Comparison of ENCODE assay signal across 13 cellular contexts in the genomic region with DNA sequence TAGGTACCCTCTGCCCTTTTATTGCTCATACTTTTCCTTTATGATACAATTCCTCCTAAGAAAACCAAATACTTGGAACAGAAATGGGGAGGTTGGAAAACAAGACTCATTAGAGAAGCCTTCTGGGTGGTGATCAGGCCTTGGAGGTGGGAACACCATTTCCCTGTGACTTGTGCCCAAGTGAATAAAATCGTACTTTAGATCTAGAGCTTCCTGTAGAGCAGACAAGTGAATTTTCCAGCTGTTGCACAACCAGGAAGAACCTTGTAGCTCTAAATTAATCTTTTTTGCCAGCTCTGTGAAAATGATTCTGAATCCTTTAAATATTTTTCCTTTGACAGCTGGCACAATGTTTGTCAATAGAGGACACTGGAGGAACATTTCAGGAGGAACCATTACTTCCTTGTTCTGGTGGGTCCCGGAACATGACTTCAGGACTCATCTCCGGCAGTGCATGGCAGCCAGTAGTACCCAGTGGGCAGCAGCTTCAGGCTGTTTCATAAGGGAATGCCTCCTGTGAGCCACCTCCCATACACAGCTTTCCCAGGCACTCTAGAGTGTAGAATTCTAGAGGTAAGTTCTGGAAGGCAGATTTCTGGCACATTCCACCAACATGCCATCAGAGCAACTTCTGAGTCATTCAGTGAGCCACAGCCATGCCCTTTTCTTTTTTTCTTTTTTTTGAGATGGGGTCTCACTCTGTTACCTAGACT. TPM values are rescaled to one million over a fixed set of nuclear protein-coding genes. Genes with fewer than 3 reads are reported as not detected.
A peak's percentile ranks its signal among the peaks of the same experiment; 100 is the strongest.
DNase-seq lines count a peak whose midpoint lies in the region; ATAC-seq, FAIRE-seq and TF ChIP-seq lines count a peak whose summit lies in the region.
"Had no signal": no experiment of that assay in that cellular context is flagged by ENCODE, and none has a peak within 500 bp of the region (broad histone marks: within the 10 kb centered on the region; RNA-seq: fewer than 3 reads in every experiment).

No MANE protein-coding gene starts in this region.

- no peaks in the 10 kb centered on the region for H3K9me3 ChIP-seq in K562 (replicated peaks; ENCODE audit: control insufficient read depth, insufficient read depth, low read depth, low read length)
- no peaks in the 10 kb centered on the region for H3K9me3 ChIP-seq in hepatocyte (ENCODE audit: low read depth)
- H3K9me3 ChIP-seq in skeletal muscle satellite cell (replicated peaks; ENCODE audit: low read length): no peaks in the 10 kb centered on the region
- H3K9me3 ChIP-seq in BE2C: no peaks in the 10 kb centered on the region

- FAIRE-seq in K562 (lab: Jason Lieb, UNC): peak; percentile 26

- H2AFZ ChIP-seq in K562 (ENCODE audit: low read depth, low read length) (peak overlapping the region; percentile 68), hepatocyte (peak overlapping the region; percentile 66)
- H2AFZ ChIP-seq: GM23338 had no signal

- no peaks in the 10 kb centered on the region for H3K9me2 ChIP-seq in hepatocyte (replicated peaks; ENCODE audit: insufficient read depth)

- H3K4me3 ChIP-seq in K562 (no peak overlapping the region), hepatocyte (no peak overlapping the region), skeletal muscle satellite cell (ENCODE audit: low read length) (no peak overlapping the region), BE2C (ENCODE audit: low read depth, low read length) (no peak overlapping the region)
- H3K4me3 ChIP-seq: GM23338 had no signal

- CTCF ChIA-PET in K562 (lab: Yijun Ruan, JAX; ENCODE audit: low intra/inter-chr PET ratio): no interaction called here

- intact Hi-C loops in K562 (cut with micrococcal nuclease): no loop called here

- no peaks in the 10 kb centered on the region for H4K20me1 ChIP-seq in K562 (replicated peaks; ENCODE audit: control insufficient read depth, insufficient read depth, low read length)
- no peaks in the 10 kb centered on the region for H4K20me1 ChIP-seq in hepatocyte (ENCODE audit: insufficient read depth, poor library complexity, severe bottlenecking)

- ATAC-seq in K562 (no peak), GM21529 (IDR thresholded peaks at IDR 0.05; ENCODE audit: unreplicated experiment) (no peak)
- ATAC-seq: GM23338 had no signal

- H3K79me2 ChIP-seq in K562 (ENCODE audit: control insufficient read depth, insufficient read depth, low read length): no peaks in the 10 kb centered on the region
- H3K79me2 ChIP-seq in hepatocyte: no peaks in the 10 kb centered on the region

- no peaks in the 10 kb centered on the region for H3K9me1 ChIP-seq in K562 (ENCODE audit: control insufficient read depth, insufficient read depth, low read length)

- in situ Hi-C loops in K562 (cut with MboI): no loop called here

- no peak for TF ChIP-seq RAD21 in K562 (CRISPR knock-in tag; conservative IDR thresholded peaks at IDR 0.05 in 1 of 2, IDR thresholded peaks at IDR 0.05 in 1 of 2)

- TF ChIP-seq EP300 in K562 (IDR thresholded peaks at IDR 0.05; ENCODE audit: low read length): no peak

- TF ChIP-seq CTCF in K562 (IDR thresholded peaks at IDR 0.05 in 2 of 3, conservative IDR thresholded peaks at IDR 0.05 in 1 of 3; ENCODE audit: insufficient read depth in 2 of 3, low read depth in 1 of 3, low read length in 3 of 3) (no peak), hepatocyte (IDR thresholded peaks at IDR 0.05; ENCODE audit: poor library complexity) (no peak), BE2C (IDR thresholded peaks at IDR 0.05; ENCODE audit: low read depth, low read length) (no peak)

- no peak overlapping the region for H3K4me2 ChIP-seq in K562 (ENCODE audit: insufficient read depth, low read length)
- peak overlapping the region; percentile 33 for H3K4me2 ChIP-seq in hepatocyte
- peak overlapping the region; percentile 30 for H3K4me2 ChIP-seq in skeletal muscle satellite cell (ENCODE audit: low read length)
- H3K4me2 ChIP-seq: GM23338 had no signal

- 64% methylated on average over 3 of the region's 3 CpGs for WGBS in K562 (ENCODE audit: insufficient coverage, low coverage, missing lambda C conversion rate)
- WGBS in hepatocyte (ENCODE audit: low lambda C conversion rate, missing lambda C conversion rate): 89% methylated on average over 3 of the region's 3 CpGs

- H3K9ac ChIP-seq in K562 (ENCODE audit: insufficient read depth in 1 of 2, low read depth in 2 of 2, low read length in 2 of 2): no peak overlapping the region
- H3K9ac ChIP-seq in skeletal muscle satellite cell (ENCODE audit: low read depth, low read length): no peak overlapping the region

- no peak overlapping the region for H3K27ac ChIP-seq in K562 (ENCODE audit: extremely low read depth, low read depth, low read length)
- peak overlapping the region; percentile 48 for H3K27ac ChIP-seq in hepatocyte

- no peaks in the 10 kb centered on the region for H3K27me3 ChIP-seq in K562 (ENCODE audit: control insufficient read depth in 2 of 2, insufficient read depth in 2 of 2, low read length in 2 of 2)
- H3K27me3 ChIP-seq in hepatocyte: no peaks in the 10 kb centered on the region
- H3K27me3 ChIP-seq in skeletal muscle satellite cell (ENCODE audit: control insufficient read depth, insufficient read depth, low read length): no peaks in the 10 kb centered on the region
- no peaks in the 10 kb centered on the region for H3K27me3 ChIP-seq in BE2C

- H3K4me1 ChIP-seq in K562 (replicated peaks in 1 of 2; ENCODE audit: control insufficient read depth in 2 of 2, insufficient read depth in 2 of 2, low read length in 2 of 2): peaks cover 13 to 14% of the 10 kb centered on the region in 2 experiments
- no peaks in the 10 kb centered on the region for H3K4me1 ChIP-seq in hepatocyte (ENCODE audit: insufficient read depth)
- H3K4me1 ChIP-seq in skeletal muscle satellite cell (ENCODE audit: control insufficient read depth, insufficient read depth, low read length): peaks cover 12% of the 10 kb centered on the region
- H3K4me1 ChIP-seq in BE2C: peaks cover 4% of the 10 kb centered on the region; the same call in 1 of the 2 replicates

- POLR2A ChIA-PET in K562 (lab: Yijun Ruan, JAX): interaction anchor here (1.3 to 14.7 kb wide), 3 partner anchors 8 to 44 kb away, joined by 3 to 205 read pairs (median 51); partner anchors contain the start of genes CHTOP and SNAPIN

- BruUV-seq in K562 (replicated peaks; lab: Mats Ljungman, UMichigan): no TSS peak

- H3K36me3 ChIP-seq in K562 (ENCODE audit: control insufficient read depth, insufficient read depth, low read length): no peaks in the 10 kb centered on the region
- no peaks in the 10 kb centered on the region for H3K36me3 ChIP-seq in hepatocyte (replicated peaks; ENCODE audit: insufficient read depth, low read depth)
- no peaks in the 10 kb centered on the region for H3K36me3 ChIP-seq in skeletal muscle satellite cell (ENCODE audit: insufficient read depth, low read length)
- no peaks in the 10 kb centered on the region for H3K36me3 ChIP-seq in BE2C

- no peak for TF ChIP-seq POLR2A in K562 (conservative IDR thresholded peaks at IDR 0.05)

- peak; percentile 73 for DNase-seq in LHCN-M2 (ENCODE audit: low read depth)
- no peak for DNase-seq in K562 (ENCODE audit: extremely low read depth in 1 of 4, low spot score in 3 of 4)
- peak; percentile 14 for DNase-seq in hepatocyte (ENCODE audit: low spot score)
- no peak for DNase-seq in occipital lobe (lab: John Stamatoyannopoulos, UW)
- DNase-seq in BE2C: no peak
- no peak for DNase-seq in NK-92 (lab: John Stamatoyannopoulos, UW; ENCODE audit: unreplicated experiment)
- DNase-seq: DMS79; effector memory CD4-positive, alpha-beta T cell; left cardiac atrium; stimulated activated CD4-positive, alpha-beta T cell treated with anti-CD3 and anti-CD28 coated beads, Interleukin-12 subunit alpha, Interleukin-12 subunit beta, amount 100 ng/mL, for 4 hours had no signal

RNA-seq across cellular contexts. Expression of gene SNAPIN, which starts 5.6 kb away (rescaled TPM):
- total RNA-seq in LHCN-M2 (2014; rRNA removed) (65.8 and 73.7 TPM in 2 replicates), K562 (2014; rRNA removed) (36.0 and 36.7 TPM in 2 replicates), K562 (2014; rRNA removed; fragmentation: Illumina TruSeq; extraction: Trizol) (26.5 and 27.8 TPM in 2 replicates), K562 (2015; rRNA removed; fragmentation: Illumina TruSeq; extraction: Trizol) (31.3 and 32.3 TPM in 2 replicates), K562 (2021) (24.6 and 26.6 TPM in 2 replicates), hepatocyte (40.9 and 41.4 TPM in 2 replicates), occipital lobe (36.3 TPM)
- 68.0 TPM for polyA plus RNA-seq in LHCN-M2 (2012)
- 8.7 and 14.0 TPM in 2 replicates for total RNA-seq in K562 (2011; cell fraction: chromatin; rRNA removed; ENCODE audit: low replicate concordance)
- total RNA-seq in K562 (2011; cell fraction: nucleolus; rRNA removed): 14.8 and 16.6 TPM in 2 replicates
- 14.4 and 14.7 TPM in 2 replicates for total RNA-seq in K562 (2011; cell fraction: nucleoplasm; rRNA removed)
- polyA plus RNA-seq in K562 (2011; rRNA removed) (32.8 and 36.8 TPM in 2 replicates), K562 (2014; fragmentation: Illumina TruSeq; extraction: Trizol) (33.5 and 42.4 TPM in 2 replicates), K562 (2014; fragmentation: Nextera tagmentation; extraction: Ambion mirVana) (10 to 100 TPM; 11.2 to 15.8 TPM), K562 (2014; rRNA removed) (42.4 and 43.9 TPM in 2 replicates), hepatocyte (63.2 and 68.4 TPM in 2 replicates)
- 36.0 and 39.1 TPM in 2 replicates for polyA plus RNA-seq in K562 (2011; cell fraction: cytosol; rRNA removed)
- 25.2 and 27.6 TPM in 2 replicates for polyA plus RNA-seq in K562 (2011; cell fraction: nucleus; rRNA removed)
- 28.4 and 30.6 TPM in 2 replicates for polyA plus RNA-seq in K562 (2012)
- 10.2 and 10.5 TPM in 2 replicates for polyA minus RNA-seq in K562 (2011; rRNA and poly(A)+ RNA removed)
- polyA minus RNA-seq in K562 (2011; cell fraction: cytosol; rRNA and poly(A)+ RNA removed): 3.1 and 9.0 TPM in 2 replicates
- polyA minus RNA-seq in K562 (2011; cell fraction: nucleus; rRNA and poly(A)+ RNA removed): 5.9 and 8.8 TPM in 2 replicates
- 50.2 and 59.2 TPM in 2 replicates for total RNA-seq in skeletal muscle satellite cell (2012; rRNA removed)
- 52.7 TPM for polyA plus RNA-seq in BE2C (2012; ENCODE audit: insufficient read depth, insufficient read length, low read depth)

RNA-seq across cellular contexts. Expression of gene ILF2, which starts 17.8 kb away (rescaled TPM):
- total RNA-seq in LHCN-M2 (2014; rRNA removed): 295 and 319 TPM in 2 replicates
- polyA plus RNA-seq in LHCN-M2 (2012): 235 TPM
- 167 and 217 TPM in 2 replicates for total RNA-seq in K562 (2011; cell fraction: chromatin; rRNA removed; ENCODE audit: low replicate concordance)
- 160 TPM in 2 replicates for total RNA-seq in K562 (2011; cell fraction: nucleolus; rRNA removed)
- 148 and 169 TPM in 2 replicates for total RNA-seq in K562 (2011; cell fraction: nucleoplasm; rRNA removed)
- total RNA-seq in K562 (2014; rRNA removed): 282 and 331 TPM in 2 replicates
- 474 and 498 TPM in 2 replicates for total RNA-seq in K562 (2014; rRNA removed; fragmentation: Illumina TruSeq; extraction: Trizol)
- 482 and 491 TPM in 2 replicates for total RNA-seq in K562 (2015; rRNA removed; fragmentation: Illumina TruSeq; extraction: Trizol)
- total RNA-seq in K562 (2021): 313 and 315 TPM in 2 replicates
- polyA plus RNA-seq in K562 (2011; rRNA removed): 632 and 726 TPM in 2 replicates
- 415 and 502 TPM in 2 replicates for polyA plus RNA-seq in K562 (2011; cell fraction: cytosol; rRNA removed)
- polyA plus RNA-seq in K562 (2011; cell fraction: nucleus; rRNA removed): 264 and 364 TPM in 2 replicates
- polyA plus RNA-seq in K562 (2012): 325 and 353 TPM in 2 replicates
- polyA plus RNA-seq in K562 (2014; fragmentation: Illumina TruSeq; extraction: Trizol): 544 and 664 TPM in 2 replicates
- polyA plus RNA-seq in K562 (2014; fragmentation: Nextera tagmentation; extraction: Ambion mirVana): 100 to 1,000 TPM; 459 to 642 TPM
- 305 and 356 TPM in 2 replicates for polyA plus RNA-seq in K562 (2014; rRNA removed)
- polyA minus RNA-seq in K562 (2011; rRNA and poly(A)+ RNA removed): 480 and 562 TPM in 2 replicates
- 157 and 219 TPM in 2 replicates for polyA minus RNA-seq in K562 (2011; cell fraction: cytosol; rRNA and poly(A)+ RNA removed)
- polyA minus RNA-seq in K562 (2011; cell fraction: nucleus; rRNA and poly(A)+ RNA removed): 57.8 and 119 TPM in 2 replicates
- total RNA-seq in hepatocyte: 173 and 191 TPM in 2 replicates
- polyA plus RNA-seq in hepatocyte: 177 and 178 TPM in 2 replicates
- 144 and 175 TPM in 2 replicates for total RNA-seq in skeletal muscle satellite cell (2012; rRNA removed)
- 177 TPM for total RNA-seq in occipital lobe
- polyA plus RNA-seq in BE2C (2012; ENCODE audit: insufficient read depth, insufficient read length, low read depth): 390 TPM

RNA-seq across cellular contexts. Expression of gene CHTOP, which starts 19.1 kb away (rescaled TPM):
- total RNA-seq in LHCN-M2 (2014; rRNA removed) (32.5 and 44.5 TPM in 2 replicates), K562 (2014; rRNA removed) (60.8 and 75.6 TPM in 2 replicates), K562 (2014; rRNA removed; fragmentation: Illumina TruSeq; extraction: Trizol) (53.0 and 54.8 TPM in 2 replicates), K562 (2015; rRNA removed; fragmentation: Illumina TruSeq; extraction: Trizol) (57.2 and 60.4 TPM in 2 replicates), K562 (2021) (79.2 and 79.6 TPM in 2 replicates), hepatocyte (56.2 and 65.5 TPM in 2 replicates), occipital lobe (77.0 TPM)
- 51.1 TPM for polyA plus RNA-seq in LHCN-M2 (2012)
- total RNA-seq in K562 (2011; cell fraction: chromatin; rRNA removed; ENCODE audit: low replicate concordance): 128 and 182 TPM in 2 replicates
- 86.2 and 96.9 TPM in 2 replicates for total RNA-seq in K562 (2011; cell fraction: nucleolus; rRNA removed)
- total RNA-seq in K562 (2011; cell fraction: nucleoplasm; rRNA removed): 171 and 245 TPM in 2 replicates
- polyA plus RNA-seq in K562 (2011; rRNA removed) (82.7 and 91.8 TPM in 2 replicates), K562 (2014; fragmentation: Illumina TruSeq; extraction: Trizol) (68.2 and 68.3 TPM in 2 replicates), K562 (2014; fragmentation: Nextera tagmentation; extraction: Ambion mirVana) (10 to 100 TPM; 10.2 to 10.3 TPM), K562 (2014; rRNA removed) (87.8 and 94.0 TPM in 2 replicates), hepatocyte (40.6 and 50.7 TPM in 2 replicates)
- polyA plus RNA-seq in K562 (2011; cell fraction: cytosol; rRNA removed): 56.0 and 71.7 TPM in 2 replicates
- 78.6 and 81.6 TPM in 2 replicates for polyA plus RNA-seq in K562 (2011; cell fraction: nucleus; rRNA removed)
- polyA plus RNA-seq in K562 (2012): 59.7 and 63.1 TPM in 2 replicates
- 67.2 and 81.2 TPM in 2 replicates for polyA minus RNA-seq in K562 (2011; rRNA and poly(A)+ RNA removed)
- 25.4 and 25.8 TPM in 2 replicates for polyA minus RNA-seq in K562 (2011; cell fraction: cytosol; rRNA and poly(A)+ RNA removed)
- polyA minus RNA-seq in K562 (2011; cell fraction: nucleus; rRNA and poly(A)+ RNA removed): 61.4 and 84.9 TPM in 2 replicates
- 30.7 and 33.4 TPM in 2 replicates for total RNA-seq in skeletal muscle satellite cell (2012; rRNA removed)
- polyA plus RNA-seq in BE2C (2012; ENCODE audit: insufficient read depth, insufficient read length, low read depth): 244 TPM

RNA-seq across cellular contexts. Expression of gene S100A1, which starts 24.7 kb away (rescaled TPM):
- total RNA-seq in LHCN-M2 (2014; rRNA removed): 0.86 TPM in 1 of 2 replicates, not detected in the other
- polyA plus RNA-seq in LHCN-M2 (2012): 0.64 TPM
- total RNA-seq in K562 (2011; cell fraction: chromatin; rRNA removed; ENCODE audit: low replicate concordance): 3.4 and 6.9 TPM in 2 replicates
- 4.8 and 6.3 TPM in 2 replicates for total RNA-seq in K562 (2011; cell fraction: nucleolus; rRNA removed)
- 5.9 and 8.4 TPM in 2 replicates for total RNA-seq in K562 (2011; cell fraction: nucleoplasm; rRNA removed)
- 16.1 and 22.4 TPM in 2 replicates for total RNA-seq in K562 (2014; rRNA removed)
- 4.6 and 5.7 TPM in 2 replicates for total RNA-seq in K562 (2014; rRNA removed; fragmentation: Illumina TruSeq; extraction: Trizol)
- 7.9 TPM in 2 replicates for total RNA-seq in K562 (2015; rRNA removed; fragmentation: Illumina TruSeq; extraction: Trizol)
- total RNA-seq in K562 (2021): 12.7 and 14.1 TPM in 2 replicates
- 27.3 and 30.1 TPM in 2 replicates for polyA plus RNA-seq in K562 (2011; rRNA removed)
- 46.4 and 48.5 TPM in 2 replicates for polyA plus RNA-seq in K562 (2011; cell fraction: cytosol; rRNA removed)
- polyA plus RNA-seq in K562 (2011; cell fraction: nucleus; rRNA removed): 10.6 and 11.0 TPM in 2 replicates
- 27.9 and 39.5 TPM in 2 replicates for polyA plus RNA-seq in K562 (2012)
- polyA plus RNA-seq in K562 (2014; fragmentation: Illumina TruSeq; extraction: Trizol): 14.4 and 15.0 TPM in 2 replicates
- polyA plus RNA-seq in K562 (2014; fragmentation: Nextera tagmentation; extraction: Ambion mirVana): under 1 TPM; 0.44 to 0.53 TPM
- 24.4 and 27.1 TPM in 2 replicates for polyA plus RNA-seq in K562 (2014; rRNA removed)
- 12.5 and 25.6 TPM in 2 replicates for polyA minus RNA-seq in K562 (2011; rRNA and poly(A)+ RNA removed)
- polyA minus RNA-seq in K562 (2011; cell fraction: cytosol; rRNA and poly(A)+ RNA removed): 11.0 and 12.5 TPM in 2 replicates
- polyA minus RNA-seq in K562 (2011; cell fraction: nucleus; rRNA and poly(A)+ RNA removed): 2.2 and 4.4 TPM in 2 replicates
- total RNA-seq in hepatocyte: 2.7 and 15.0 TPM in 2 replicates
- 1.3 and 4.0 TPM in 2 replicates for polyA plus RNA-seq in hepatocyte
- not detected in 2 replicates for total RNA-seq in skeletal muscle satellite cell (2012; rRNA removed)
- 0.47 TPM for total RNA-seq in occipital lobe
- 2.4 TPM for polyA plus RNA-seq in BE2C (2012; ENCODE audit: insufficient read depth, insufficient read length, low read depth)

RNA-seq across cellular contexts. Expression of gene NPR1, which starts 25.5 kb away (rescaled TPM):
- total RNA-seq in LHCN-M2 (2014; rRNA removed) (not detected in 2 replicates), K562 (2014; rRNA removed) (0.05 TPM in 1 of 2 replicates, not detected in the other), K562 (2014; rRNA removed; fragmentation: Illumina TruSeq; extraction: Trizol) (not detected in 2 replicates), K562 (2015; rRNA removed; fragmentation: Illumina TruSeq; extraction: Trizol) (not detected in 2 replicates), K562 (2021) (0.04 and 0.16 TPM in 2 replicates), hepatocyte (2.5 and 2.8 TPM in 2 replicates), occipital lobe (0.16 TPM)
- 0.01 TPM for polyA plus RNA-seq in LHCN-M2 (2012)
- total RNA-seq in K562 (2011; cell fraction: chromatin; rRNA removed; ENCODE audit: low replicate concordance): 0.58 TPM in 1 of 2 replicates, not detected in the other
- total RNA-seq in K562 (2011; cell fraction: nucleolus; rRNA removed): 0.13 and 0.17 TPM in 2 replicates
- not detected in 2 replicates for total RNA-seq in K562 (2011; cell fraction: nucleoplasm; rRNA removed)
- polyA plus RNA-seq in K562 (2011; rRNA removed) (0.06 TPM in 1 of 2 replicates, not detected in the other), K562 (2014; fragmentation: Illumina TruSeq; extraction: Trizol) (not detected in 2 replicates), K562 (2014; fragmentation: Nextera tagmentation; extraction: Ambion mirVana) (not detected), K562 (2014; rRNA removed) (not detected in 2 replicates), hepatocyte (3.0 and 4.3 TPM in 2 replicates)
- polyA plus RNA-seq in K562 (2011; cell fraction: cytosol; rRNA removed): 0.12 TPM in 1 of 2 replicates, not detected in the other
- polyA plus RNA-seq in K562 (2011; cell fraction: nucleus; rRNA removed): 0.06 and 0.26 TPM in 2 replicates
- 0.01 and 0.03 TPM in 2 replicates for polyA plus RNA-seq in K562 (2012)
- polyA minus RNA-seq in K562 (2011; rRNA and poly(A)+ RNA removed): not detected in 2 replicates
- 0.48 and 1.6 TPM in 2 replicates for polyA minus RNA-seq in K562 (2011; cell fraction: cytosol; rRNA and poly(A)+ RNA removed)
- polyA minus RNA-seq in K562 (2011; cell fraction: nucleus; rRNA and poly(A)+ RNA removed): 0.13 TPM in 1 of 2 replicates, not detected in the other
- 0.22 and 1.5 TPM in 2 replicates for total RNA-seq in skeletal muscle satellite cell (2012; rRNA removed)
- polyA plus RNA-seq in BE2C (2012; ENCODE audit: insufficient read depth, insufficient read length, low read depth): 22.0 TPM

Comparison
In these comparisons a context has a peak if more than half of its experiments do, and no peak if none do; other contexts are left out.
1. DNase-seq: peak in LHCN-M2 (single experiment) and hepatocyte (single experiment); none in K562 (0 of 4), occipital lobe (single experiment), BE2C (single experiment) and NK-92 (single experiment).